Comparison of ENCODE assay signal across 8 cellular contexts in the genomic region with DNA sequence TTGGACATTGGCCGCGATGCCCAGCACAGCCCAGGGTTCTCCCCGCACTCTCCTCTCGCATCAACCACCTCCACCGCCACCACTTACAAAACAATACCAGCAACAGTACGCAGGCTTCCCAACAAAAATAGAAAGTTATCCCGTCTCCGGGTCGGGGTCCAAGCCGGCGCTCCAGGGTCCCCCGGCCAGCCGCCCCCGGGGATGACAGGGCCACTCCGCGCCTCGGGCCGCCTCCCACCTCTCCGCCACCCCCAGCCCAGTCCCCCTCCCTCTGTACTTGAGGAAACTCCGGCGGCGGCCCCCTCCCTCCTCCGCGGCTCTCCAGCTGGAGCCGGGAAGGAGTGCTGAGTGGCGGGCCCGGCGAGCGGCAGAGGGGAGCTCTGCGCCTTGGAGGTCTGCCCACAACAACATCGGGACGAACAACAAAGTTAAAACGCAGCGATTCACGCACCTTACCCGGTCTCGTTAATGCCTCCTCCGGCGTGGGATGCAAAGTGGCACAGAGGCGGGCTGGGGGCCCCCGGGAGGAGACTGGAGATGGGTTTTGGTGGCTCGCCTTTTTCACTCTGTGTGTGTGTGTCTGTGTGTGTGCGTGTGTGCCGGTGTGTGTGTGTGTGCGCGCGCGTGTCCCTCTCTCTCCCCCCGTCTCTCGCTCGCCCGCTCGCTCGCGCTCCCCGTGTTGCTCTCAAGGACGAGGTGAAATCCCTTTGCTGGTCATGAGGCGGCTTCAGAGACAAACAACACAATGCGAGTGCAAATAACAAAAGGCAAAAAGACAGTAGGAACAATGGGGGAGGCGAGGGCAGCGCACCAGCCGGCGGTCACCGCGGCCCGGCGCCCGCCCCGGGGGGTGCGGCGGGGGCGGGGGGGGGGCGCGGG.
A peak's percentile ranks its signal among the peaks of the same experiment; 100 is the strongest.
DNase-seq lines count a peak whose midpoint lies in the region; ATAC-seq and FAIRE-seq lines count a peak whose summit lies in the region.

No MANE protein-coding gene starts in this region.

- no peaks in the 10 kb centered on the region for H3K9me3 ChIP-seq in NT2/D1 (ENCODE audit: insufficient read depth, low read length)
- no peaks in the 10 kb centered on the region for H3K9me3 ChIP-seq in small intestine (ENCODE audit: control insufficient read depth, low read depth)

- no peaks in the 10 kb centered on the region for H3K9me3 Mint-ChIP-seq in central memory CD8-positive, alpha-beta T cell

- peaks cover 93% of the 10 kb centered on the region for H3K27me3 Mint-ChIP-seq in central memory CD8-positive, alpha-beta T cell

- peak; percentile 55 for DNase-seq in Ammon's horn (ENCODE audit: low spot score)
- DNase-seq in NT2/D1 (ENCODE audit: low read depth, low spot score) = peak; percentile 94
- no peak for DNase-seq in central memory CD8-positive, alpha-beta T cell (ENCODE audit: low spot score in 2 of 2)
- DNase-seq in kidney tubule cell (ENCODE audit: low spot score) = peak; percentile 29
- DNase-seq in small intestine = no peak
- DNase-seq in SW 1271 (lab: John Stamatoyannopoulos, UW) = no peak

- 0 to 1% (median 0%) methylated on average over 62 to 73 of the region's 74 CpGs for WGBS in small intestine, 3 donors

- peak overlapping the region; percentile 84 for H3K9ac ChIP-seq in NT2/D1 (ENCODE audit: insufficient read length, low read depth)

- H3K4me1 ChIP-seq in NT2/D1 (ENCODE audit: insufficient read depth, insufficient read length) (no peaks in the 10 kb centered on the region), small intestine (ENCODE audit: control insufficient read depth in 2 of 2, insufficient read depth in 1 of 2, low read depth in 1 of 2, low read length in 1 of 2) (no peaks in the 10 kb centered on the region)

- H3K27me3 ChIP-seq in NT2/D1 (ENCODE audit: insufficient read depth, insufficient read length) (peaks cover 51% of the 10 kb centered on the region), small intestine (ENCODE audit: control insufficient read depth in 2 of 2, insufficient read depth in 2 of 2, low read length in 2 of 2) (peaks cover 2 to 4% of the 10 kb centered on the region in 2 donors)

- peak overlapping the region; percentile 82 for H3K4me3 ChIP-seq in NT2/D1 (ENCODE audit: insufficient read length, low read depth)
- H3K4me3 ChIP-seq in small intestine (ENCODE audit: low read depth in 1 of 2, low read length in 2 of 2) = peak overlapping the region; percentile 52 to 69

- H3K36me3 Mint-ChIP-seq in central memory CD8-positive, alpha-beta T cell (ENCODE audit: insufficient read depth) = peaks cover 5% of the 10 kb centered on the region

- peaks cover 29% of the 10 kb centered on the region for H3K4me1 Mint-ChIP-seq in central memory CD8-positive, alpha-beta T cell

- no peak overlapping the region for H3K27ac Mint-ChIP-seq in central memory CD8-positive, alpha-beta T cell (ENCODE audit: low read depth)

- H3K27ac ChIP-seq in small intestine (ENCODE audit: low read depth in 1 of 2, low read length in 1 of 2) = peak overlapping the region; percentile 17 to 90

- H3K36me3 ChIP-seq in NT2/D1 (ENCODE audit: insufficient read depth, insufficient read length, low read length) (no peaks in the 10 kb centered on the region), small intestine (ENCODE audit: control insufficient read depth in 2 of 2, insufficient read depth in 2 of 2, low read length in 2 of 2) (no peaks in the 10 kb centered on the region)

- no peak for FAIRE-seq in small intestine (lab: Jason Lieb, UNC)

- peak overlapping the region; percentile 74 for H3K4me3 Mint-ChIP-seq in central memory CD8-positive, alpha-beta T cell

- ATAC-seq in GM19463 (IDR thresholded peaks at IDR 0.05; ENCODE audit: unreplicated experiment) (peak; percentile 33), HG03097 (IDR thresholded peaks at IDR 0.05; ENCODE audit: low FRiP score, unreplicated experiment) (no peak)
- peak; percentile 53 for ATAC-seq in central memory CD8-positive, alpha-beta T cell (replicated peaks; ENCODE audit: extremely low read depth, poor library complexity, severe bottlenecking)

Comparison
In these comparisons a context has a peak if more than half of its experiments do, and no peak if none do; other contexts are left out.
1. DNase-seq: peak in Ammon's horn (single experiment), NT2/D1 (single experiment) and kidney tubule cell (single experiment); none in central memory CD8-positive, alpha-beta T cell (0 of 2), small intestine (single experiment) and SW 1271 (0 of 2).